In the genomic region with DNA sequence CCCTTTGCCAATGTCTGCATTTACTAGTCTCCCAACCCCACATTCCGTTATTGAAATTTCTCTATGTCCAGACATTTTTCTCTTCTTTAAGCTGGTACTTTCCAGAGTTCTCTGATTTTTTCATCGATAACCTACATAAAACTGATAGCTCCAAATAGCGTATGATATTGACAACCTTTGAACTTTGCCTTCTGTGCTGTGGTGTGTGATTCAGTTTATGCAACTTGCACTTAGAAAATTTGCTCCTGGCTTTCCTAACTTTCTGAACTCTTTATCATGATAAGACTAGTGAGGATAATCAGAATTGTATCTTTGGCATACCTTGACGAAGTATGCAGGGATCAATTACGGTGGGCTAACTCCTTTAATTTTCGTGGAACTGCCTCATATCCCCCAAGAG, we compare ENCODE assay signal across 29 cellular contexts.
"Had no signal": no experiment of that assay in that cellular context is flagged by ENCODE, and none has a peak within 500 bp of the region (broad histone marks: within the 10 kb centered on the region; RNA-seq: fewer than 3 reads in every experiment).

No MANE protein-coding gene starts in this region.

- FAIRE-seq: urothelium cell line had no signal

- H3K4me1 Mint-ChIP-seq: stimulated activated effector memory CD8-positive, alpha-beta T cell treated with anti-CD3 and anti-CD28 coated beads, Interleukin-12 subunit alpha, Interleukin-12 subunit beta, amount 100 ng/mL, for 72 hours; stimulated activated memory B cell treated with anti-CD40 and anti-IgM and Interleukin-4, amounts not matched to agents 10 μg/mL and 1 μg/mL and 100 μg/mL, for 72 hours; stimulated activated naive B cell treated with anti-CD40 and anti-IgM and Interleukin-4, amounts not matched to agents 10 μg/mL and 1 μg/mL and 100 μg/mL, for 72 hours; stimulated activated naive CD8-positive, alpha-beta T cell treated with anti-CD3 and anti-CD28 coated beads, Interleukin-15, amount 100 ng/mL, for 72 hours had no signal

- H3K9me3 ChIP-seq: stomach, testis, thoracic aorta, thyroid gland, tibial artery, tibial nerve, upper lobe of left lung, uterus, vagina had no signal

- H3K4me3 Mint-ChIP-seq: stimulated activated effector memory CD8-positive, alpha-beta T cell treated with anti-CD3 and anti-CD28 coated beads, Interleukin-12 subunit alpha, Interleukin-12 subunit beta, amount 100 ng/mL, for 72 hours; stimulated activated memory B cell treated with anti-CD40 and anti-IgM and Interleukin-4, amounts not matched to agents 10 μg/mL and 1 μg/mL and 100 μg/mL, for 72 hours; stimulated activated naive B cell treated with anti-CD40 and anti-IgM and Interleukin-4, amounts not matched to agents 10 μg/mL and 1 μg/mL and 100 μg/mL, for 72 hours; stimulated activated naive CD8-positive, alpha-beta T cell treated with anti-CD3 and anti-CD28 coated beads, Interleukin-15, amount 100 ng/mL, for 72 hours; stimulated activated naive CD8-positive, alpha-beta T cell treated with anti-CD3 and anti-CD28 coated beads, Interleukin-15, Interleukin-2, amounts not matched to agents 100 ng/mL and 50 ng/mL, for 24 hours; type B pancreatic cell had no signal

- ATAC-seq: stimulated activated effector memory CD8-positive, alpha-beta T cell treated with anti-CD3 and anti-CD28 coated beads, Interleukin-12 subunit alpha, Interleukin-12 subunit beta, amount 100 ng/mL, for 72 hours; stimulated activated memory B cell treated with anti-CD40 and anti-IgM and Interleukin-4, amounts not matched to agents 10 μg/mL and 1 μg/mL and 100 μg/mL, for 72 hours; stimulated activated naive B cell treated with anti-CD40 and anti-IgM and Interleukin-4, amounts not matched to agents 10 μg/mL and 1 μg/mL and 100 μg/mL, for 72 hours; stimulated activated naive CD8-positive, alpha-beta T cell treated with anti-CD3 and anti-CD28 coated beads, Interleukin-15, amount 100 ng/mL, for 72 hours; stimulated activated naive CD8-positive, alpha-beta T cell treated with anti-CD3 and anti-CD28 coated beads, Interleukin-15, Interleukin-2, amounts not matched to agents 100 U/mL and 50 U/mL, for 24 hours; upper lobe of right lung had no signal

- H3K36me3 ChIP-seq: stomach, suprapubic skin, thoracic aorta, thyroid gland, tibial artery, tibial nerve, transverse colon, upper lobe of left lung, upper lobe of right lung, uterus, vagina had no signal

- H3K27ac ChIP-seq: stomach, suprapubic skin, testis, thoracic aorta, thyroid gland, tibial artery, tibial nerve, transverse colon, upper lobe of left lung, upper lobe of right lung, uterus, vagina had no signal

- H3K4me1 ChIP-seq: stomach, suprapubic skin, testis, thyroid gland, tibial artery, tibial nerve, transverse colon, upper lobe of left lung, upper lobe of right lung, uterus, vagina had no signal

- H3K4me3 ChIP-seq: stomach, suprapubic skin, testis, thoracic aorta, thyroid gland, tibial artery, tibial nerve, transverse colon, upper lobe of left lung, upper lobe of right lung, uterus, vagina had no signal

- H3K27me3 Mint-ChIP-seq: stimulated activated memory B cell treated with anti-CD40 and anti-IgM and Interleukin-4, amounts not matched to agents 10 μg/mL and 1 μg/mL and 100 μg/mL, for 72 hours; stimulated activated naive B cell treated with anti-CD40 and anti-IgM and Interleukin-4, amounts not matched to agents 10 μg/mL and 1 μg/mL and 100 μg/mL, for 72 hours; stimulated activated naive CD8-positive, alpha-beta T cell treated with anti-CD3 and anti-CD28 coated beads, Interleukin-15, amount 100 ng/mL, for 72 hours; stimulated activated naive CD8-positive, alpha-beta T cell treated with anti-CD3 and anti-CD28 coated beads, Interleukin-15, Interleukin-2, amounts not matched to agents 100 ng/mL and 50 ng/mL, for 24 hours had no signal

- DNase-seq: stimulated activated CD4-positive, alpha-beta T cell treated with anti-CD3 and anti-CD28 coated beads, Interleukin-2, amount 100 ng/mL, for 48 hours; stimulated activated CD4-positive, alpha-beta T cell treated with anti-CD3 and anti-CD28 coated beads, Interleukin-4, amount 100 ng/mL, for 1 hour; stimulated activated CD4-positive, alpha-beta T cell treated with anti-CD3 and anti-CD28 coated beads, Interleukin-4, amount 100 ng/mL, for 24 hours; stimulated activated CD4-positive, alpha-beta T cell treated with anti-CD3 and anti-CD28 coated beads, Interleukin-4, amount 100 ng/mL, for 4 hours; stimulated activated CD8-positive, alpha-beta memory T cell treated with anti-CD3 and anti-CD28 coated beads, Interleukin-4, amount 100 ng/mL, for 48 hours; stimulated activated naive B cell treated with anti-CD40 and anti-IgM and Interleukin-4, amounts not matched to agents 10 μg/mL and 1 μg/mL and 100 μg/mL, for 72 hours; stimulated activated naive CD4-positive, alpha-beta T cell; stimulated activated naive CD4-positive, alpha-beta T cell treated with Interleukin-2 at 50 U/mL for 16 hours; stimulated activated naive CD8-positive, alpha-beta T cell treated with anti-CD3 and anti-CD28 coated beads, Interleukin-15, amount 100 ng/mL, for 72 hours; stimulated activated naive CD8-positive, alpha-beta T cell treated with anti-CD3 and anti-CD28 coated beads, Interleukin-15, Interleukin-2, amounts not matched to agents 100 U/mL and 50 U/mL, for 24 hours; stomach; substantia nigra; testis; thyroid gland; tibial artery; transverse colon; trophoblast cell; upper lobe of left lung; upper lobe of right lung; uterus had no signal

- H3K9me3 Mint-ChIP-seq: stimulated activated effector memory CD8-positive, alpha-beta T cell treated with anti-CD3 and anti-CD28 coated beads, Interleukin-12 subunit alpha, Interleukin-12 subunit beta, amount 100 ng/mL, for 72 hours; stimulated activated memory B cell treated with anti-CD40 and anti-IgM and Interleukin-4, amounts not matched to agents 10 μg/mL and 1 μg/mL and 100 μg/mL, for 72 hours; type B pancreatic cell had no signal

- H3K27ac Mint-ChIP-seq: stimulated activated effector memory CD8-positive, alpha-beta T cell treated with anti-CD3 and anti-CD28 coated beads, Interleukin-12 subunit alpha, Interleukin-12 subunit beta, amount 100 ng/mL, for 72 hours; stimulated activated memory B cell treated with anti-CD40 and anti-IgM and Interleukin-4, amounts not matched to agents 10 μg/mL and 1 μg/mL and 100 μg/mL, for 72 hours; stimulated activated naive B cell treated with anti-CD40 and anti-IgM and Interleukin-4, amounts not matched to agents 10 μg/mL and 1 μg/mL and 100 μg/mL, for 72 hours; stimulated activated naive CD8-positive, alpha-beta T cell treated with anti-CD3 and anti-CD28 coated beads, Interleukin-15, amount 100 ng/mL, for 72 hours; stimulated activated naive CD8-positive, alpha-beta T cell treated with anti-CD3 and anti-CD28 coated beads, Interleukin-15, Interleukin-2, amounts not matched to agents 100 ng/mL and 50 ng/mL, for 24 hours; type B pancreatic cell had no signal

- H3K36me3 Mint-ChIP-seq: stimulated activated effector memory CD8-positive, alpha-beta T cell treated with anti-CD3 and anti-CD28 coated beads, Interleukin-12 subunit alpha, Interleukin-12 subunit beta, amount 100 ng/mL, for 72 hours; stimulated activated memory B cell treated with anti-CD40 and anti-IgM and Interleukin-4, amounts not matched to agents 10 μg/mL and 1 μg/mL and 100 μg/mL, for 72 hours; stimulated activated naive B cell treated with anti-CD40 and anti-IgM and Interleukin-4, amounts not matched to agents 10 μg/mL and 1 μg/mL and 100 μg/mL, for 72 hours; type B pancreatic cell had no signal

- H3K27me3 ChIP-seq: stomach, suprapubic skin, testis, thyroid gland, tibial artery, tibial nerve, transverse colon, upper lobe of left lung, upper lobe of right lung, uterus, vagina had no signal
